In genomic region chr12:98894412-98895085, GRCh38 we compare ENCODE assay signal across 10 cellular contexts.
DNase-seq lines count a peak whose midpoint lies in the region; ATAC-seq, FAIRE-seq and TF ChIP-seq lines count a peak whose summit lies in the region.
"Had no signal": no experiment of that assay in that cellular context is flagged by ENCODE, and none has a peak within 500 bp of the region (broad histone marks: within the 10 kb centered on the region; RNA-seq: fewer than 3 reads in every experiment).

No MANE protein-coding gene starts in this region.

- H3K4me2 ChIP-seq in HepG2 (ENCODE audit: low read depth, low read length) (no peak overlapping the region), neural cell (ENCODE audit: low read length) (peak overlapping the region; percentile 89)
- H3K4me2 ChIP-seq: KMS-11 had no signal

- TF ChIP-seq EP300 in HepG2 (IDR thresholded peaks at IDR 0.05; ENCODE audit: low read depth in 2 of 2, low read length in 2 of 2), result no peak
- TF ChIP-seq EP300 in HepG2 (CRISPR knock-in tag; IDR thresholded peaks at IDR 0.05; ENCODE audit: borderline replicate concordance), result no peak
- TF ChIP-seq EP300 in neural cell (conservative IDR thresholded peaks at IDR 0.05; ENCODE audit: poor library complexity, severe bottlenecking), result no peak

- H3K27ac ChIP-seq in HepG2 (ENCODE audit: extremely low read length, insufficient read depth, low read length), result no peak overlapping the region
- H3K27ac ChIP-seq in right lobe of liver, result no peak overlapping the region
- peak overlapping the region; percentile 88 for H3K27ac ChIP-seq in caudate nucleus (ENCODE audit: low read depth, low read length)
- H3K27ac ChIP-seq in neural cell (ENCODE audit: low read length), result peak overlapping the region; percentile 59
- H3K27ac ChIP-seq: KMS-11 had no signal

- H3K4me3 ChIP-seq in HepG2 (replicated peaks in 1 of 3; ENCODE audit: insufficient read depth in 1 of 3, low read depth in 2 of 3, low read length in 3 of 3) (no peak overlapping the region), right lobe of liver (no peak overlapping the region), neural cell (ENCODE audit: low read length) (peak overlapping the region; percentile 76)

- intact Hi-C loops in HepG2 (cut with micrococcal nuclease; ENCODE audit: unreplicated experiment) (no loop called here), right lobe of liver (cut with DNase I) (no loop called here)

- WGBS in HepG2 (ENCODE audit: low lambda C conversion rate), result no CpG with 5 or more reads among the region's 96 CpGs
- WGBS in right lobe of liver (ENCODE audit: insufficient coverage, low coverage, low lambda C conversion rate, missing lambda C conversion rate), result no CpG with 5 or more reads among the region's 96 CpGs

- H4K20me1 ChIP-seq in HepG2 (ENCODE audit: insufficient read depth, low read length) (no peaks in the 10 kb centered on the region), neural cell (ENCODE audit: insufficient read depth) (no peaks in the 10 kb centered on the region)

- TF ChIP-seq CTCF in HepG2 (CRISPR knock-in tag; IDR thresholded peaks at IDR 0.05) (no peak), right lobe of liver (IDR thresholded peaks at IDR 0.05) (no peak), neural cell (IDR thresholded peaks at IDR 0.05; ENCODE audit: poor library complexity, severe bottlenecking) (no peak)

- POLR2A ChIA-PET in HepG2 (lab: Yijun Ruan, JAX), result no interaction called here

- no peak for FAIRE-seq in HepG2 (lab: Jason Lieb, UNC)

- DNase-seq in HepG2 (ENCODE audit: low spot score) (no peak), right lobe of liver (no peak), caudate nucleus (lab: John Stamatoyannopoulos, UW) (peak in 49 of 61 donors; percentile 22 to 88 (median 68)), mucosa of gallbladder (ENCODE audit: low spot score) (no peak), hepatic stellate cell (ENCODE audit: low spot score) (no peak), HPDE6-E6E7 (ENCODE audit: extremely low spot score) (no peak)
- DNase-seq: DMS79 had no signal

- no peak overlapping the region for H3K9ac ChIP-seq in HepG2 (ENCODE audit: insufficient read depth, low read depth, low read length)
- H3K9ac ChIP-seq in neural cell (ENCODE audit: low read length), result peak overlapping the region; percentile 78
- H3K9ac ChIP-seq: KMS-11 had no signal

- H3F3A ChIP-seq in neural cell (ENCODE audit: insufficient read depth, low read length, poor library complexity, severe bottlenecking), result peaks cover 3% of the 10 kb centered on the region

- TF ChIP-seq POLR2A in HepG2 (IDR thresholded peaks at IDR 0.05; ENCODE audit: insufficient read depth in 1 of 2, low read depth in 2 of 2, low read length in 2 of 2), result no peak
- no peak for TF ChIP-seq POLR2A in right lobe of liver (IDR thresholded peaks at IDR 0.05)

- H2AFZ ChIP-seq in HepG2 (ENCODE audit: low read length) (no peak overlapping the region), neural cell (ENCODE audit: low read depth, low read length) (no peak overlapping the region)

- H3K9me3 ChIP-seq in HepG2 (ENCODE audit: low read length) (no peaks in the 10 kb centered on the region), right lobe of liver (no peaks in the 10 kb centered on the region), neural cell (ENCODE audit: low read length) (no peaks in the 10 kb centered on the region)

- H3K36me3 ChIP-seq in HepG2 (replicated peaks in 1 of 2; ENCODE audit: control insufficient read depth in 1 of 2, insufficient read depth in 2 of 2, low read length in 2 of 2) (no peaks in the 10 kb centered on the region), right lobe of liver (no peaks in the 10 kb centered on the region), neural cell (ENCODE audit: insufficient read depth, low read length) (no peaks in the 10 kb centered on the region)

- no TSS peak for BruUV-seq in HepG2 (replicated peaks; lab: Mats Ljungman, UMichigan)

- H3K4me1 ChIP-seq in HepG2 (ENCODE audit: insufficient read depth, low read length) (no peaks in the 10 kb centered on the region), right lobe of liver (peaks cover 0 to 5% (median 0%) of the 10 kb centered on the region in 4 donors)

- H3K9me2 ChIP-seq in neural cell (ENCODE audit: insufficient read depth, low read length), result no peaks in the 10 kb centered on the region

- TF ChIP-seq RAD21 in HepG2 (CRISPR knock-in tag; IDR thresholded peaks at IDR 0.05) (no peak), neural cell (conservative IDR thresholded peaks at IDR 0.05) (peak; percentile 34)

- ATAC-seq in HepG2 (peak; percentile 38; the same call in 2 of the 3 replicates), right lobe of liver (no peak), HG03469 (IDR thresholded peaks at IDR 0.05; ENCODE audit: unreplicated experiment) (no peak)

- in situ Hi-C loops in HepG2 (cut with HindIII; ENCODE audit: extremely low pct_ligation_motif_present, low pct_unique_long_range_greater_than_20kb), result no loop called here

- CTCF ChIA-PET in HepG2 (lab: Yijun Ruan, JAX; ENCODE audit: low intra/inter-chr PET ratio, low total read pairs), result no interaction called here

- H3K79me2 ChIP-seq in HepG2 (ENCODE audit: insufficient read depth, low read length) (no peaks in the 10 kb centered on the region), neural cell (replicated peaks; ENCODE audit: insufficient read depth, low read length) (peaks cover 10% of the 10 kb centered on the region)

- peaks cover 0 to 41% of the 10 kb centered on the region in 2 experiments for H3K27me3 ChIP-seq in HepG2 (ENCODE audit: control insufficient read depth in 1 of 2, insufficient read depth in 2 of 2, low read length in 2 of 2)
- peaks cover 0 to 14% of the 10 kb centered on the region in 2 donors for H3K27me3 ChIP-seq in right lobe of liver
- H3K27me3 ChIP-seq in neural cell (ENCODE audit: insufficient read depth, low read depth, low read length), result no peaks in the 10 kb centered on the region

TF ChIP-seq in HepG2, 621 proteins besides CTCF, POLR2A, EP300 and RAD21 (continues in another document):
- TF ChIP-seq ZFP1 (CRISPR knock-in tag; IDR thresholded peaks at IDR 0.05), result no peak
- TF ChIP-seq PITX1 (CRISPR knock-in tag; IDR thresholded peaks at IDR 0.05), result no peak
- TF ChIP-seq ZNF879 (CRISPR knock-in tag; IDR thresholded peaks at IDR 0.05), result no peak
- TF ChIP-seq ARID2 (CRISPR knock-in tag; IDR thresholded peaks at IDR 0.05; ENCODE audit: borderline replicate concordance), result no peak
- no peak for TF ChIP-seq ZNF180 (CRISPR knock-in tag; IDR thresholded peaks at IDR 0.05; ENCODE audit: borderline replicate concordance, low read depth)
- TF ChIP-seq ZNF557 (CRISPR knock-in tag; IDR thresholded peaks at IDR 0.05), result no peak
- no peak for TF ChIP-seq HINFP (CRISPR knock-in tag; IDR thresholded peaks at IDR 0.05; ENCODE audit: low read depth)
- TF ChIP-seq BATF2 (CRISPR knock-in tag; IDR thresholded peaks at IDR 0.05), result no peak
- no peak for TF ChIP-seq SETDB1 (CRISPR knock-in tag; IDR thresholded peaks at IDR 0.05; ENCODE audit: borderline replicate concordance)
- TF ChIP-seq ZNF761 (CRISPR knock-in tag; conservative IDR thresholded peaks at IDR 0.05), result no peak

TF ChIP-seq in neural cell, 6 proteins besides CTCF, POLR2A, EP300 and RAD21:
- TF ChIP-seq MXI1 (conservative IDR thresholded peaks at IDR 0.05; ENCODE audit: poor library complexity, severe bottlenecking), result peak; percentile 65
- TF ChIP-seq EZH2 (IDR thresholded peaks at IDR 0.05; ENCODE audit: borderline replicate concordance, insufficient read depth, low read length, poor library complexity, severe bottlenecking), result no peak
- TF ChIP-seq TAF1 (IDR thresholded peaks at IDR 0.05; ENCODE audit: low read depth), result no peak
- no peak for TF ChIP-seq SMC3 (conservative IDR thresholded peaks at IDR 0.05; ENCODE audit: poor library complexity)
- TF ChIP-seq REST (IDR thresholded peaks at IDR 0.05; ENCODE audit: borderline replicate concordance), result no peak
- peak; percentile 54 for TF ChIP-seq POLR2AphosphoS5 (IDR thresholded peaks at IDR 0.05)

Comparison
In these comparisons a context has a peak if more than half of its experiments do, and no peak if none do; other contexts are left out.
1. DNase-seq: peak in caudate nucleus (49 of 61); none in HepG2 (single experiment), right lobe of liver (0 of 3), mucosa of gallbladder (single experiment), hepatic stellate cell (single experiment) and HPDE6-E6E7 (single experiment).
2. H3K27ac ChIP-seq: peak in caudate nucleus (single experiment) and neural cell (single experiment); none in HepG2 (single experiment) and right lobe of liver (0 of 3).